In genomic region chr3:131690800-131691199, GRCh38 we compare ENCODE assay signal across 22 cellular contexts.
DNase-seq lines count a peak whose midpoint lies in the region; ATAC-seq and TF ChIP-seq lines count a peak whose summit lies in the region.
"Had no signal": no experiment of that assay in that cellular context is flagged by ENCODE, and none has a peak within 500 bp of the region (broad histone marks: within the 10 kb centered on the region; RNA-seq: fewer than 3 reads in every experiment).

No MANE protein-coding gene starts in this region.

- no peak overlapping the region for H3K4me3 Mint-ChIP-seq in endodermal cell
- H3K4me3 Mint-ChIP-seq: B cell; HFFc6; T-helper 2 cell treated with Interferon-gamma antibody and Interleukin-4, amounts not matched to agents 5 μg/mL and 100 μg/mL, for 36 hours had no signal

- no peaks in the 10 kb centered on the region for H3K4me1 ChIP-seq in endodermal cell (ENCODE audit: control insufficient read depth, insufficient read depth, low read length)

- no peak overlapping the region for H3K27ac Mint-ChIP-seq in endodermal cell
- H3K27ac Mint-ChIP-seq: B cell; HFFc6; T-helper 2 cell treated with Interferon-gamma antibody and Interleukin-4, amounts not matched to agents 5 μg/mL and 100 μg/mL, for 36 hours had no signal

- H3K27me3 ChIP-seq in endodermal cell (ENCODE audit: control insufficient read depth, insufficient read depth, low read length, poor library complexity, severe bottlenecking), result no peaks in the 10 kb centered on the region

- H3K36me3 Mint-ChIP-seq in endodermal cell (ENCODE audit: low read depth), result no peaks in the 10 kb centered on the region

- no peaks in the 10 kb centered on the region for H3K9me3 ChIP-seq in endodermal cell (ENCODE audit: control insufficient read depth, low read length)

- ATAC-seq in GM18498 (IDR thresholded peaks at IDR 0.05; ENCODE audit: unreplicated experiment) (peak; percentile 65), GM18873 (IDR thresholded peaks at IDR 0.05; ENCODE audit: low FRiP score, unreplicated experiment) (peak; percentile 78), GM21786 (IDR thresholded peaks at IDR 0.05; ENCODE audit: unreplicated experiment) (peak; percentile 52), HG03060 (IDR thresholded peaks at IDR 0.05; ENCODE audit: low read depth, unreplicated experiment) (peak; percentile 44), HG03095 (IDR thresholded peaks at IDR 0.05; ENCODE audit: unreplicated experiment) (no peak)
- ATAC-seq: K562 had no signal

- DNase-seq in NCI-H82 (lab: John Stamatoyannopoulos, UW) (no peak), endodermal cell (no peak), posterior cingulate gyrus (no peak)
- DNase-seq: COR-L47, DMS 273 treated with DMSO at 0.1 percent for 48 hours, H7, HFFc6, NCI-H1092 treated with DMSO at 0.1 percent for 48 hours, NCI-H2081, NCI-H2171 treated with DMSO at 0.1 percent for 48 hours, NCI-H446 treated with DMSO at 0.1 percent for 48 hours, NCI-H69, OCI-M1, Right ventricle myocardium superior had no signal

- intact Hi-C loops in posterior cingulate gyrus (cut with DNase I), result no loop called here

- no peaks in the 10 kb centered on the region for H3K4me1 Mint-ChIP-seq in endodermal cell
- H3K4me1 Mint-ChIP-seq: B cell had no signal

- H3K27me3 Mint-ChIP-seq in endodermal cell (ENCODE audit: insufficient read depth), result no peaks in the 10 kb centered on the region

- H3K9me3 Mint-ChIP-seq in endodermal cell, result no peaks in the 10 kb centered on the region
- H3K9me3 Mint-ChIP-seq: T-helper 2 cell treated with Interferon-gamma antibody and Interleukin-4, amounts not matched to agents 5 μg/mL and 100 μg/mL, for 36 hours had no signal

- no peak overlapping the region for H3K9ac ChIP-seq in endodermal cell (ENCODE audit: extremely low read depth, low read length, poor library complexity, severe bottlenecking)

- no peak overlapping the region for H3K27ac ChIP-seq in endodermal cell (ENCODE audit: low read depth, low read length)

- no peaks in the 10 kb centered on the region for H3K36me3 ChIP-seq in endodermal cell (ENCODE audit: control insufficient read depth, insufficient read depth, low read length)

- 88 to 100% methylated on average over 3 to 6 of the region's 6 CpGs for WGBS in endodermal cell (ENCODE audit: insufficient coverage in 1 of 2, insufficient read length in 1 of 2), 2 experiments

- TF ChIP-seq CTCF in endodermal cell (conservative IDR thresholded peaks at IDR 0.05), result no peak

- no peak overlapping the region for H3K4me3 ChIP-seq in endodermal cell (ENCODE audit: low read length)
- H3K4me3 ChIP-seq: K562 had no signal
